Comparison of ENCODE assay signal across 14 cellular contexts in genomic region chr1:21541835-21542234, GRCh38. TPM values are rescaled to one million over a fixed set of nuclear protein-coding genes. Genes with fewer than 3 reads are reported as not detected.
DNase-seq lines count a peak whose midpoint lies in the region; ATAC-seq, FAIRE-seq and TF ChIP-seq lines count a peak whose summit lies in the region.
"Had no signal": no experiment of that assay in that cellular context is flagged by ENCODE, and none has a peak within 500 bp of the region (broad histone marks: within the 10 kb centered on the region; RNA-seq: fewer than 3 reads in every experiment).

No MANE protein-coding gene starts in this region.

- H3K4me1 ChIP-seq in right cardiac atrium (ENCODE audit: control insufficient read depth, insufficient read depth, low read length) (peaks cover 26% of the 10 kb centered on the region), hepatocyte (ENCODE audit: insufficient read depth) (no peaks in the 10 kb centered on the region)

- H3K27me3 ChIP-seq in right cardiac atrium (ENCODE audit: control insufficient read depth, insufficient read depth) (no peaks in the 10 kb centered on the region), hepatocyte (no peaks in the 10 kb centered on the region)

- peak; percentile 24 to 61 for ATAC-seq in right cardiac atrium
- ATAC-seq in GM19324 (IDR thresholded peaks at IDR 0.05; ENCODE audit: low FRiP score, unreplicated experiment): no peak
- ATAC-seq: activated CD4-positive, CD25-positive, alpha-beta regulatory T cell treated with anti-CD3 and anti-CD28 coated beads, Interleukin-2, amount 50 U/mL, for 24 hours; T-cell had no signal

- no peaks in the 10 kb centered on the region for H4K20me1 ChIP-seq in hepatocyte (ENCODE audit: insufficient read depth, poor library complexity, severe bottlenecking)

- no peaks in the 10 kb centered on the region for H3K9me3 ChIP-seq in right cardiac atrium (ENCODE audit: control insufficient read depth, low read length)
- H3K9me3 ChIP-seq in hepatocyte (ENCODE audit: low read depth): no peaks in the 10 kb centered on the region

- no peak for TF ChIP-seq CTCF in cardiac fibroblast (IDR thresholded peaks at IDR 0.05; ENCODE audit: low read depth, low read length)
- TF ChIP-seq CTCF in hepatocyte (IDR thresholded peaks at IDR 0.05; ENCODE audit: poor library complexity): no peak

- TF ChIP-seq POLR2A in H54 (IDR thresholded peaks at IDR 0.05; ENCODE audit: low read depth, low read length): no peak

- WGBS in right cardiac atrium: 45% methylated on average over 3 of the region's 3 CpGs
- WGBS in hepatocyte (ENCODE audit: low lambda C conversion rate, missing lambda C conversion rate): 81% methylated on average over 3 of the region's 3 CpGs

- DNase-seq in H54 (ENCODE audit: insufficient read length, low spot score): peak; percentile 50
- peak; percentile 63 to 76 for DNase-seq in cardiac fibroblast (ENCODE audit: low read depth in 2 of 2)
- DNase-seq in right cardiac atrium: peak; percentile 70 to 85 (median 84)
- peak; percentile 74 for DNase-seq in stromal cell of bone marrow (ENCODE audit: low read depth)
- DNase-seq in cerebellum (ENCODE audit: low spot score): no peak
- DNase-seq in DMS 273 (lab: John Stamatoyannopoulos, UW; ENCODE audit: unreplicated experiment): no peak
- DNase-seq in hepatocyte (ENCODE audit: low spot score): no peak
- DNase-seq: activated T-cell treated with anti-CD3 and anti-CD28 coated beads, Interleukin-2, amount 50 U/mL, for 1 hour; amygdala; NCI-H1105; T-cell had no signal

- FAIRE-seq in H54 (lab: Jason Lieb, UNC): no peak

- H3K9me2 ChIP-seq in hepatocyte (replicated peaks; ENCODE audit: insufficient read depth): no peaks in the 10 kb centered on the region

- H3K27ac ChIP-seq in right cardiac atrium (ENCODE audit: low read length) (peak overlapping the region; percentile 89), hepatocyte (no peak overlapping the region)

- H3K4me3 ChIP-seq in cardiac fibroblast (replicated peaks in 1 of 2; ENCODE audit: low read depth in 2 of 2, low read length in 2 of 2) (no peak overlapping the region), right cardiac atrium (ENCODE audit: low read length) (no peak overlapping the region), hepatocyte (no peak overlapping the region)
- H3K4me3 ChIP-seq: smooth muscle cell had no signal

- no peak overlapping the region for H2AFZ ChIP-seq in hepatocyte

- H3K79me2 ChIP-seq in hepatocyte: no peaks in the 10 kb centered on the region

- H3K4me2 ChIP-seq in hepatocyte: no peak overlapping the region
- H3K4me2 ChIP-seq: smooth muscle cell had no signal

- H3K36me3 ChIP-seq in hepatocyte (replicated peaks; ENCODE audit: insufficient read depth, low read depth): no peaks in the 10 kb centered on the region

- intact Hi-C loops in right cardiac atrium (cut with DNase I): no loop called here

RNA-seq across cellular contexts. Expression of gene ALPL, which starts 32.6 kb away (rescaled TPM):
- 10 to 100 TPM; 10.1 to 32.1 (median 15.9) TPM for total RNA-seq in right cardiac atrium
- polyA plus RNA-seq in right cardiac atrium: 14.1 TPM
- total RNA-seq in cerebellum: 4.4 TPM
- total RNA-seq in hepatocyte: 1.6 and 2.2 TPM in 2 replicates
- 1.6 and 6.0 TPM in 2 replicates for polyA plus RNA-seq in hepatocyte

Comparison
In these comparisons a context has a peak if more than half of its experiments do, and no peak if none do; other contexts are left out.
1. DNase-seq: peak in H54 (single experiment), cardiac fibroblast (2 of 2), right cardiac atrium (3 of 3) and stromal cell of bone marrow (single experiment); none in cerebellum (single experiment), DMS 273 (single experiment) and hepatocyte (single experiment).